9 cellular contexts compared by ENCODE assay signal in the genomic region with DNA sequence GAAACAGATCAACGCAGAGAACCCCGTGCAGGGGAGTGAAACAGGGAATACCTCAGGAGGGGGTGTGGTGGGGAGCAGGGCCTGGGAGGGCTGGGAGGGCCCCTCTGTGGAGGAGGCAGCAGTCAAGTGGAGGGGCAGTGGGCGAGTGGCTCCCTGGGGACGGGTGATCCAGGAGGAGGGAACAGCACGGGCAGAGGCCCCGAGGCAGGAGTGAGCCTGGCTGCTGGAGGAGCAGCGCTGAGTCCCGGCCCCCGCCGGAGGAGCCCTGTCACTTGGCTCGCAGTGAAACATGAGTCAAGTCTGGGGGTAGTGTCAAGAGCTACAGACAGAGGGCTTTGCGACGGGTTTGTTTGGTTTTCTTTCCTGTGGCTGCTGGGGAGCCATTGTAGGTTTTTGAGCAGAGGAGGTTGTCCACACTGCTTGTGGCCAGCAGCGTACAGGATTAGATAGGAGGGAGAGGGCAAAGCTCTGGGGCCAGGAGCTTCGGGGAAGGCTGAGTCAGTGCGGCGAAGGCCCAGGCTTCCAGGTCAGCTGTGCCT.
A peak's percentile ranks its signal among the peaks of the same experiment; 100 is the strongest.
DNase-seq lines count a peak whose midpoint lies in the region; ATAC-seq and TF ChIP-seq lines count a peak whose summit lies in the region.
"Had no signal": no experiment of that assay in that cellular context is flagged by ENCODE, and none has a peak within 500 bp of the region (broad histone marks: within the 10 kb centered on the region; RNA-seq: fewer than 3 reads in every experiment).

No MANE protein-coding gene starts in this region.

- H3K4ac ChIP-seq in H9 (ENCODE audit: low read depth, low read length) = no peak overlapping the region

- H2BK120ac ChIP-seq in H9 (ENCODE audit: low read depth, low read length, poor library complexity, severe bottlenecking) = no peak overlapping the region

- H2BK20ac ChIP-seq in H9 (ENCODE audit: low read depth, low read length, poor library complexity, severe bottlenecking) = no peak overlapping the region

- no peak overlapping the region for H2AK5ac ChIP-seq in H9 (ENCODE audit: insufficient read length, low read length)

- H3K36me3 Mint-ChIP-seq in H9 (ENCODE audit: insufficient read depth in 1 of 3, low read depth in 3 of 3) = peaks cover 0 to 7% (median 4%) of the 10 kb centered on the region in 3 experiments; a peak in 4 of 7 replicates
- H3K36me3 Mint-ChIP-seq: activated naive CD8-positive, alpha-beta T cell treated with anti-CD3 and anti-CD28 coated beads, Interleukin-2, amount 10 ng/mL, durations not matched to agents 7 days and 5 days had no signal

- H3K23ac ChIP-seq in H9 (ENCODE audit: insufficient read length, low read depth, low read length) = no peak overlapping the region

- no peak overlapping the region for H2BK5ac ChIP-seq in H9 (ENCODE audit: insufficient read length, low read length)

- no peak overlapping the region for H2AFZ ChIP-seq in H9 (ENCODE audit: low read length)

- H3K56ac ChIP-seq in H9 (ENCODE audit: insufficient read length, low read depth, low read length) = no peak overlapping the region

- H3K4me1 Mint-ChIP-seq in H9 = peaks cover 23 to 33% of the 10 kb centered on the region in 2 experiments

- no peak overlapping the region for H2BK12ac ChIP-seq in H9 (ENCODE audit: insufficient read length, low read depth, low read length)

- no peak overlapping the region for H3K14ac ChIP-seq in H9 (ENCODE audit: insufficient read depth, low read length)

- TF ChIP-seq CTCF in H9 (conservative IDR thresholded peaks at IDR 0.05) = peak; percentile 27; the same call in 1 of the 3 replicates

- H3K27me3 Mint-ChIP-seq in H9 (ENCODE audit: low read depth) = peaks cover 3% of the 10 kb centered on the region
- H3K27me3 Mint-ChIP-seq: activated naive CD8-positive, alpha-beta T cell treated with anti-CD3 and anti-CD28 coated beads, Interleukin-2, amount 10 ng/mL, durations not matched to agents 7 days and 5 days had no signal

- H3K27me3 ChIP-seq in H9 (ENCODE audit: insufficient read depth, low read length) = no peaks in the 10 kb centered on the region

- no CpG with 5 or more reads among the region's 17 CpGs for WGBS in H9 (ENCODE audit: extremely low coverage, insufficient read length, low lambda C conversion rate)

- no peak overlapping the region for H3T11ph ChIP-seq in H9 (ENCODE audit: low read length)

- ATAC-seq in GM21447 (IDR thresholded peaks at IDR 0.05; ENCODE audit: unreplicated experiment) (no peak), HG03045 (IDR thresholded peaks at IDR 0.05; ENCODE audit: unreplicated experiment) (no peak)

- no peak overlapping the region for H3K4me2 ChIP-seq in H9 (ENCODE audit: insufficient read depth, insufficient read length, low read length)

- no peak overlapping the region for H3K9ac ChIP-seq in H9 (ENCODE audit: extremely low read depth, insufficient read length, low read length)

- H3K27ac ChIP-seq in H9 (ENCODE audit: insufficient read length, low read depth, low read length) = no peak overlapping the region

- H3K27ac Mint-ChIP-seq in H9 = peak overlapping the region in 2 of 3 experiments; percentile 26 to 80; a peak in 5 of 7 replicates
- H3K27ac Mint-ChIP-seq: activated naive CD8-positive, alpha-beta T cell treated with anti-CD3 and anti-CD28 coated beads, Interleukin-2, amount 10 ng/mL, durations not matched to agents 7 days and 5 days had no signal

- no peak overlapping the region for H4K8ac ChIP-seq in H9 (replicated peaks; ENCODE audit: insufficient read length, low read depth, low read length)

- no peaks in the 10 kb centered on the region for H3K79me1 ChIP-seq in H9 (ENCODE audit: insufficient read depth, low read depth, low read length, poor library complexity, severe bottlenecking)

- H3K4me1 ChIP-seq in H9 (ENCODE audit: insufficient read depth, low read length) = no peaks in the 10 kb centered on the region

- peak; percentile 56 for DNase-seq in DMS79 (lab: John Stamatoyannopoulos, UW)
- DNase-seq in H9 = no peak
- DNase-seq in SK-N-DZ (ENCODE audit: low spot score) = peak; percentile 68
- peak; percentile 91 for DNase-seq in left kidney (ENCODE audit: low read depth, low spot score)
- no peak for DNase-seq in activated CD4-positive, alpha-beta T cell treated with anti-CD3 and anti-CD28 coated beads for 1 hour
- no peak for DNase-seq in A172 (ENCODE audit: low spot score)
- DNase-seq: activated naive CD8-positive, alpha-beta T cell treated with anti-CD3 and anti-CD28 coated beads, Interleukin-2, amount 10 ng/mL, durations not matched to agents 7 days and 5 days had no signal

- H3K9me3 ChIP-seq in H9 (ENCODE audit: control insufficient read depth, low read depth, low read length) = no peaks in the 10 kb centered on the region

- no peaks in the 10 kb centered on the region for H4K20me1 ChIP-seq in H9 (ENCODE audit: control insufficient read depth, insufficient read depth, insufficient read length)

- H3K79me2 ChIP-seq in H9 (ENCODE audit: insufficient read depth, low read length) = no peaks in the 10 kb centered on the region

- H4K91ac ChIP-seq in H9 (ENCODE audit: insufficient read length, low read depth, low read length) = no peak overlapping the region

- H2BK15ac ChIP-seq in H9 (ENCODE audit: low read depth, low read length) = no peak overlapping the region

- H3K23me2 ChIP-seq in H9 (ENCODE audit: insufficient read length, low read depth, low read length, poor library complexity, severe bottlenecking) = no peaks in the 10 kb centered on the region

- no peak overlapping the region; a peak in 1 of 5 replicates for H3K4me3 Mint-ChIP-seq in H9
- H3K4me3 Mint-ChIP-seq: activated naive CD8-positive, alpha-beta T cell treated with anti-CD3 and anti-CD28 coated beads, Interleukin-2, amount 10 ng/mL, durations not matched to agents 7 days and 5 days had no signal

- peaks cover 0 to 2% of the 10 kb centered on the region in 2 experiments; a peak in 2 of 5 replicates for H3K9me3 Mint-ChIP-seq in H9
- H3K9me3 Mint-ChIP-seq: activated naive CD8-positive, alpha-beta T cell treated with anti-CD3 and anti-CD28 coated beads, Interleukin-2, amount 10 ng/mL, durations not matched to agents 7 days and 5 days had no signal

- no peak overlapping the region for H3K18ac ChIP-seq in H9 (ENCODE audit: insufficient read length, low read depth, low read length)

- H4K5ac ChIP-seq in H9 (ENCODE audit: insufficient read length, low read depth, low read length) = no peak overlapping the region

Comparison
In these comparisons a context has a peak if more than half of its experiments do, and no peak if none do; other contexts are left out.
1. DNase-seq: peak in DMS79 (single experiment), SK-N-DZ (single experiment) and left kidney (single experiment); none in H9 (single experiment), activated CD4-positive, alpha-beta T cell treated with anti-CD3 and anti-CD28 coated beads for 1 hour (single experiment) and A172 (single experiment).